Comparison of ENCODE assay signal across 18 cellular contexts in the genomic region with DNA sequence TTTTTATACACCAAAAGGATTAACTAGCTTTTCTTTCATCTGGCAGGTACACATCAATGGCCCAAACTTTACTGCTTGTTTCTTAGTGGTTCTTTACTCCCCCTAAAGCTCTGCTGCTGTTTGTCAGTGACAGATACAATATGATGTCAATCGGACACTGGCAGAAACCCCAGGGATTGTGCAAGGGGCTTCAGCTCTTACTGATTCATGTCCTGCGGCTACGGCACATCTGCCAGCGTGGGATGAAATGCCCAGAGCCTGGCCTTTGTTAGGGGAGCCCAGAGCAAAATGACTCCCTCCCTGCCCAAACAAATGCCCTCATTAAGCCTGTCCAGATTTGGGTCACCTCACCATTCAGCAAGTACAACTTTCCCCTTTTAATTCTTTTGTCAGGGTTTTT. TPM values are rescaled to one million over a fixed set of nuclear protein-coding genes. Genes with fewer than 3 reads are reported as not detected.
DNase-seq lines count a peak whose midpoint lies in the region; ATAC-seq and TF ChIP-seq lines count a peak whose summit lies in the region.
"Had no signal": no experiment of that assay in that cellular context is flagged by ENCODE, and none has a peak within 500 bp of the region (broad histone marks: within the 10 kb centered on the region; RNA-seq: fewer than 3 reads in every experiment).

No MANE protein-coding gene starts in this region.

- 48 to 80% (median 59%) methylated on average over 4 of the region's 4 CpGs for WGBS in psoas muscle, 3 donors

- H3K36me3 ChIP-seq in psoas muscle (ENCODE audit: insufficient read depth in 1 of 2, low read depth in 1 of 2) = peaks cover 9 to 88% of the 10 kb centered on the region in 2 donors

- peak overlapping the region; percentile 43 for H3K4me3 Mint-ChIP-seq in glutamatergic neuron (ENCODE audit: unreplicated experiment)
- H3K4me3 Mint-ChIP-seq: activated B cell treated with CpG ODN at 0.5 μM for 24 hours; activated CD8-positive, alpha-beta memory T cell treated with anti-CD3 and anti-CD28 coated beads, Interleukin-2, amount 10 ng/mL, durations not matched to agents 7 days and 5 days; activated naive CD4-positive, alpha-beta T cell treated with anti-CD3 and anti-CD28 coated beads, Interleukin-2, amount 10 ng/mL, durations not matched to agents 7 days and 5 days; CD4-positive, alpha-beta memory T cell; GM23338; mesothelial cell of epicardium had no signal

- peak overlapping the region; percentile 54 for H3K27ac ChIP-seq in psoas muscle
- H3K27ac ChIP-seq: upper lobe of left lung had no signal

- peaks cover 14% of the 10 kb centered on the region for H3K4me1 Mint-ChIP-seq in glutamatergic neuron (ENCODE audit: low read depth, unreplicated experiment)
- H3K4me1 Mint-ChIP-seq: activated B cell treated with CpG ODN at 0.5 μM for 24 hours; activated CD8-positive, alpha-beta memory T cell treated with anti-CD3 and anti-CD28 coated beads, Interleukin-2, amount 10 ng/mL, durations not matched to agents 7 days and 5 days; activated naive CD4-positive, alpha-beta T cell treated with anti-CD3 and anti-CD28 coated beads, Interleukin-2, amount 10 ng/mL, durations not matched to agents 7 days and 5 days; CD4-positive, alpha-beta memory T cell; GM23338; mesothelial cell of epicardium had no signal

- TF ChIP-seq CTCF in glutamatergic neuron (IDR thresholded peaks at IDR 0.05; ENCODE audit: partially characterized antibody, unreplicated experiment) (no peak), psoas muscle (IDR thresholded peaks at IDR 0.05) (no peak)

- H3K27ac Mint-ChIP-seq in glutamatergic neuron (ENCODE audit: unreplicated experiment) = peak overlapping the region; percentile 67
- H3K27ac Mint-ChIP-seq: activated B cell treated with CpG ODN at 0.5 μM for 24 hours; activated CD8-positive, alpha-beta memory T cell treated with anti-CD3 and anti-CD28 coated beads, Interleukin-2, amount 10 ng/mL, durations not matched to agents 7 days and 5 days; activated naive CD4-positive, alpha-beta T cell treated with anti-CD3 and anti-CD28 coated beads, Interleukin-2, amount 10 ng/mL, durations not matched to agents 7 days and 5 days; CD4-positive, alpha-beta memory T cell; GM23338; mesothelial cell of epicardium had no signal

- no peaks in the 10 kb centered on the region for H3K9me3 ChIP-seq in psoas muscle

- H3K4me1 ChIP-seq in psoas muscle = no peaks in the 10 kb centered on the region
- H3K4me1 ChIP-seq: upper lobe of left lung had no signal

- intact Hi-C loops in psoas muscle (cut with DNase I) = no loop called here

- no peak overlapping the region for H3K4me3 ChIP-seq in psoas muscle
- H3K4me3 ChIP-seq: GM23338, upper lobe of left lung had no signal

- no peaks in the 10 kb centered on the region for H3K27me3 ChIP-seq in psoas muscle (ENCODE audit: insufficient read depth in 3 of 3, low read length in 2 of 3)
- H3K27me3 ChIP-seq: upper lobe of left lung had no signal

- peaks cover 3% of the 10 kb centered on the region for H3K27me3 Mint-ChIP-seq in glutamatergic neuron (ENCODE audit: unreplicated experiment)
- H3K27me3 Mint-ChIP-seq: activated B cell treated with CpG ODN at 0.5 μM for 24 hours; activated CD8-positive, alpha-beta memory T cell treated with anti-CD3 and anti-CD28 coated beads, Interleukin-2, amount 10 ng/mL, durations not matched to agents 7 days and 5 days; activated naive CD4-positive, alpha-beta T cell treated with anti-CD3 and anti-CD28 coated beads, Interleukin-2, amount 10 ng/mL, durations not matched to agents 7 days and 5 days; CD4-positive, alpha-beta memory T cell had no signal

- DNase-seq in GM03348 (ENCODE audit: low spot score) (peak; percentile 67), astrocyte of the hippocampus (ENCODE audit: low read depth, low spot score) (peak; percentile 81), glutamatergic neuron (peak; percentile 46), psoas muscle (peak; percentile 73 to 74), middle frontal gyrus (ENCODE audit: extremely low spot score, low spot score) (no peak), dermis blood vessel endothelial cell (no peak)
- DNase-seq: activated B cell treated with CpG ODN at 0.5 μM for 24 hours; activated CD8-positive, alpha-beta memory T cell treated with anti-CD3 and anti-CD28 coated beads, Interleukin-2, amount 10 ng/mL, durations not matched to agents 7 days and 5 days; activated naive CD4-positive, alpha-beta T cell treated with anti-CD3 and anti-CD28 coated beads, Interleukin-2, amount 10 ng/mL, durations not matched to agents 7 days and 5 days; CD4-positive, alpha-beta memory T cell; Karpas-422; NCI-H2029; upper lobe of left lung had no signal

- ATAC-seq in psoas muscle (peak; percentile 89 to 94 (median 92)), HG02763 (IDR thresholded peaks at IDR 0.05; ENCODE audit: unreplicated experiment) (no peak), GM21360 (IDR thresholded peaks at IDR 0.05; ENCODE audit: unreplicated experiment) (no peak)
- ATAC-seq: activated CD8-positive, alpha-beta memory T cell treated with anti-CD3 and anti-CD28 coated beads, Interleukin-2, amount 10 ng/mL, durations not matched to agents 7 days and 5 days; GM23338; Panc1 had no signal

- peaks cover 43% of the 10 kb centered on the region for H3K36me3 Mint-ChIP-seq in glutamatergic neuron (ENCODE audit: unreplicated experiment)

- peaks cover 16% of the 10 kb centered on the region for H3K9me3 Mint-ChIP-seq in glutamatergic neuron (ENCODE audit: unreplicated experiment)

RNA-seq across cellular contexts. Expression of a gene that starts 28.3 kb away (rescaled TPM):
- total RNA-seq in glutamatergic neuron (ENCODE audit: unreplicated experiment) = 246 TPM
- total RNA-seq in psoas muscle = 100 to 1,000 TPM; 134 to 170 (median 153) TPM
- 100 to 1,000 TPM; 279 to 288 (median 280) TPM for polyA plus RNA-seq in psoas muscle
- 236 and 391 TPM in 2 replicates for total RNA-seq in dermis blood vessel endothelial cell

Comparison
In these comparisons a context has a peak if more than half of its experiments do, and no peak if none do; other contexts are left out.
1. DNase-seq: peak in GM03348 (single experiment), astrocyte of the hippocampus (single experiment), glutamatergic neuron (single experiment) and psoas muscle (2 of 2); none in middle frontal gyrus (single experiment) and dermis blood vessel endothelial cell (single experiment).
2. ATAC-seq: peak in psoas muscle (4 of 4); none in HG02763 (single experiment) and GM21360 (single experiment).